Comparison of ENCODE assay signal across 14 cellular contexts in the genomic region with DNA sequence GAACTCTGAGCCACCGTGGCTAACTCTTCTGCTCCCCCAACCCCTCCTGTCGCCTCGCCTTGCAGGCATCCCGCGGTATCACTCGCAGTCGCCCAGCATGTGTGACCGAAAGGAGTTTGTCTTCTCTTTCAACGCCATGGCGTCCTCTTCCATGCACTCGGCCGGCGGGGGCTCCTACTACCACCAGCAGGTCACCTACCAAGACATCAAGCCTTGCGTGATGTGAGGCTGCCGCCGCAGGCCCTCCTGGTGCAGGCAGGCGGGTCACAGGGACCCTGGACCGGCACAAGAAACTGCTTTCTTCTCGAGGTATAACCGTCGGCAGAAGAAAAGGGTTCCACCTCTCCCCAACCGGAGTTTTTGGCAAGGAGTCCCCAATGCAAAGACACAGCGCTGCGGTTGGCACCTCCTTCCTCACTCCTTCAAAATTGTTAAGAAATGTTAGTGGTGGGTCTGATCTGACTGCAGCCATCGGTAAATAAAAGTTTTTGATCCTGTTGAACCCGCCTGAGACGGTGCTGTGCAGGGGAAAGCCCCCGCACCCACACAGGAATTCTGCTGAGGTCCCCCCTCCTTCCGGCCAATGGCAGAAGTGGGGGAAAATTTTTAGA. TPM values are rescaled to one million over a fixed set of nuclear protein-coding genes. Genes with fewer than 3 reads are reported as not detected.
DNase-seq lines count a peak whose midpoint lies in the region; ATAC-seq and TF ChIP-seq lines count a peak whose summit lies in the region.
"Had no signal": no experiment of that assay in that cellular context is flagged by ENCODE, and none has a peak within 500 bp of the region (broad histone marks: within the 10 kb centered on the region; RNA-seq: fewer than 3 reads in every experiment).

No MANE protein-coding gene starts in this region.

- no peaks in the 10 kb centered on the region for H3K9me3 ChIP-seq in HUES6 (ENCODE audit: control insufficient read depth, insufficient read depth, low read depth, low read length)
- no peaks in the 10 kb centered on the region for H3K9me3 ChIP-seq in duodenal mucosa (ENCODE audit: control insufficient read depth in 1 of 2, low read length in 2 of 2)
- peaks cover 0 to 2% of the 10 kb centered on the region in 2 donors for H3K9me3 ChIP-seq in lung (ENCODE audit: control insufficient read depth in 2 of 2, insufficient read depth in 1 of 2, low read length in 1 of 2)
- H3K9me3 ChIP-seq: ascending aorta, right atrium auricular region had no signal

- no peaks in the 10 kb centered on the region for H3K9me3 Mint-ChIP-seq in type B pancreatic cell
- H3K9me3 Mint-ChIP-seq: activated T-cell treated with anti-CD3 and anti-CD28 coated beads, Interleukin-2, amount 50 U/mL, for 24 hours had no signal

- H3K36me3 ChIP-seq in HUES6 (ENCODE audit: control insufficient read depth, insufficient read depth, low read length) (no peaks in the 10 kb centered on the region), duodenal mucosa (ENCODE audit: control insufficient read depth in 1 of 2, insufficient read depth in 2 of 2, low read length in 2 of 2) (peaks cover 0 to 4% of the 10 kb centered on the region in 2 donors), lung (ENCODE audit: control insufficient read depth in 2 of 2, insufficient read depth in 2 of 2, low read length in 2 of 2) (peaks cover 0 to 2% of the 10 kb centered on the region in 2 donors)
- H3K36me3 ChIP-seq: ascending aorta, right atrium auricular region had no signal

- peaks cover 5% of the 10 kb centered on the region for H3K4me1 Mint-ChIP-seq in type B pancreatic cell (ENCODE audit: unreplicated experiment)

- H3K27me3 ChIP-seq in HUES6 (ENCODE audit: control insufficient read depth, insufficient read depth, low read length) (peaks cover 99% of the 10 kb centered on the region), duodenal mucosa (ENCODE audit: control insufficient read depth in 1 of 2, insufficient read depth in 2 of 2, low read length in 2 of 2) (peaks cover 48 to 64% of the 10 kb centered on the region in 2 donors), lung (ENCODE audit: control insufficient read depth, insufficient read depth) (peaks cover 6% of the 10 kb centered on the region)

- peaks cover 74% of the 10 kb centered on the region for H3K27me3 Mint-ChIP-seq in type B pancreatic cell

- DNase-seq in lung (ENCODE audit: low spot score) (no peak), type B pancreatic cell (ENCODE audit: extremely low spot score, unreplicated experiment) (no peak), NOMO-1 treated with dmso at 0.1 percent for 144 hours (lab: John Stamatoyannopoulos, UW; ENCODE audit: unreplicated experiment) (no peak)
- DNase-seq: activated T-cell treated with anti-CD3 and anti-CD28 coated beads, Interleukin-2, amount 50 U/mL, for 24 hours; Karpas-422; NCI-H187 had no signal

- H3K36me3 Mint-ChIP-seq in type B pancreatic cell: peaks cover 4% of the 10 kb centered on the region

- peaks cover 49% of the 10 kb centered on the region for H3K4me1 ChIP-seq in HUES6 (ENCODE audit: control insufficient read depth, insufficient read depth, low read length)
- peaks cover 0 to 11% of the 10 kb centered on the region in 2 donors for H3K4me1 ChIP-seq in duodenal mucosa (ENCODE audit: control insufficient read depth in 1 of 2, insufficient read depth in 2 of 2, low read length in 2 of 2)
- H3K4me1 ChIP-seq in lung (ENCODE audit: control insufficient read depth in 2 of 2, insufficient read depth in 2 of 2, low read length in 2 of 2): peaks cover 0 to 10% of the 10 kb centered on the region in 2 donors

- peak overlapping the region; percentile 68 for H3K4me3 Mint-ChIP-seq in type B pancreatic cell
- H3K4me3 Mint-ChIP-seq: activated T-cell treated with anti-CD3 and anti-CD28 coated beads, Interleukin-2, amount 50 U/mL, for 24 hours had no signal

- no peak overlapping the region for H3K27ac Mint-ChIP-seq in type B pancreatic cell
- H3K27ac Mint-ChIP-seq: activated T-cell treated with anti-CD3 and anti-CD28 coated beads, Interleukin-2, amount 50 U/mL, for 24 hours had no signal

- 9 to 12% methylated on average over 29 of the region's 29 CpGs for WGBS in lung, 2 donors

- ATAC-seq in lung (ENCODE audit: insufficient read depth, low FRiP score): no peak
- ATAC-seq in HG03565 (IDR thresholded peaks at IDR 0.05; ENCODE audit: unreplicated experiment): no peak
- ATAC-seq in HG02610 (IDR thresholded peaks at IDR 0.05; ENCODE audit: unreplicated experiment): no peak

- no peak for TF ChIP-seq CTCF in lung (IDR thresholded peaks at IDR 0.05; ENCODE audit: control extremely low read depth, extremely low read depth)
- no peak for TF ChIP-seq CTCF in type B pancreatic cell (conservative IDR thresholded peaks at IDR 0.05)

- no peak overlapping the region for H3K27ac ChIP-seq in HUES6 (ENCODE audit: low read depth, low read length)
- H3K27ac ChIP-seq in duodenal mucosa (ENCODE audit: low read depth, low read length): peak overlapping the region; percentile 56
- H3K27ac ChIP-seq in lung (ENCODE audit: low read depth in 1 of 2, low read length in 1 of 2): peak overlapping the region in 1 of 2 donors; percentile 90
- H3K27ac ChIP-seq: ascending aorta, right atrium auricular region, SK-N-MC had no signal

- H3K9ac ChIP-seq in HUES6 (ENCODE audit: low read length): peak overlapping the region; percentile 29
- peak overlapping the region; percentile 38 to 61 for H3K9ac ChIP-seq in duodenal mucosa (ENCODE audit: low read depth in 1 of 2, low read length in 2 of 2)

- peak overlapping the region; percentile 43 for H3K4me3 ChIP-seq in HUES6 (ENCODE audit: low read depth, low read length)
- peak overlapping the region; percentile 61 to 68 for H3K4me3 ChIP-seq in duodenal mucosa (ENCODE audit: low read depth in 1 of 2, low read length in 2 of 2)
- peak overlapping the region; percentile 82 for H3K4me3 ChIP-seq in lung
- H3K4me3 ChIP-seq: ascending aorta, right atrium auricular region, SK-N-MC had no signal

RNA-seq across cellular contexts. Expression of gene FOXF1, which starts 2.6 kb away (rescaled TPM):
- total RNA-seq in lung: 10 to 100 TPM; 25.7 to 34.4 TPM
- polyA plus RNA-seq in lung: 10 to 100 TPM; 12.2 to 12.5 TPM
- total RNA-seq in type B pancreatic cell (ENCODE audit: low replicate concordance): 0.48 and 3.4 TPM in 2 replicates

RNA-seq across cellular contexts. Expression of gene MTHFSD, which starts 42.1 kb away (rescaled TPM):
- total RNA-seq in lung (10 to 100 TPM; 23.3 to 28.5 TPM), type B pancreatic cell (ENCODE audit: low replicate concordance) (18.2 and 20.2 TPM in 2 replicates)
- polyA plus RNA-seq in lung: 1 to 10 TPM; 9.4 to 9.9 TPM

RNA-seq across cellular contexts. Expression of gene FOXC2, which starts 53.7 kb away (rescaled TPM):
- 1 to 10 TPM in 1 of 2 donors, under 1 TPM in 1; 0.82 to 2.7 TPM for total RNA-seq in lung
- under 1 TPM; 0.37 to 0.43 TPM for polyA plus RNA-seq in lung
- total RNA-seq in type B pancreatic cell (ENCODE audit: low replicate concordance): 5.5 and 11.3 TPM in 2 replicates
- total RNA-seq: mononuclear cell had no signal
